Comparison of ENCODE assay signal across 21 cellular contexts in genomic region chr19:1397838-1398237, GRCh38. TPM values are rescaled to one million over a fixed set of nuclear protein-coding genes. Genes with fewer than 3 reads are reported as not detected.
A peak's percentile ranks its signal among the peaks of the same experiment; 100 is the strongest.
DNase-seq lines count a peak whose midpoint lies in the region; ATAC-seq, FAIRE-seq and TF ChIP-seq lines count a peak whose summit lies in the region.
"Had no signal": no experiment of that assay in that cellular context is flagged by ENCODE, and none has a peak within 500 bp of the region (broad histone marks: within the 10 kb centered on the region; RNA-seq: fewer than 3 reads in every experiment).

No MANE protein-coding gene starts in this region.

- H3K4me2 ChIP-seq in astrocyte (ENCODE audit: low read length): no peak overlapping the region
- H3K4me2 ChIP-seq: KMS-11 had no signal

- H3K9ac ChIP-seq in astrocyte (ENCODE audit: low read length): no peak overlapping the region
- H3K9ac ChIP-seq: GM23248, KMS-11 had no signal

- no peak for TF ChIP-seq CTCF in 22Rv1 (IDR thresholded peaks at IDR 0.05)
- no peak for TF ChIP-seq CTCF in CD4-positive, alpha-beta T cell (IDR thresholded peaks at IDR 0.05)
- TF ChIP-seq CTCF in astrocyte (IDR thresholded peaks at IDR 0.05; ENCODE audit: insufficient read depth, low read depth, low read length): no peak

- H3K27ac Mint-ChIP-seq in CD4-positive, alpha-beta T cell: no peak overlapping the region
- H3K27ac Mint-ChIP-seq in astrocyte (ENCODE audit: unreplicated experiment): peak overlapping the region; percentile 34
- H3K27ac Mint-ChIP-seq in stimulated activated naive B cell treated with anti-CD40 and anti-IgM and Interleukin-4, amounts not matched to agents 10 μg/mL and 1 μg/mL and 100 μg/mL, for 72 hours: no peak overlapping the region
- H3K27ac Mint-ChIP-seq: HFFc6, T-helper 17 cell had no signal

- H3K4me1 ChIP-seq in astrocyte (ENCODE audit: insufficient read depth, low read length): peaks cover 12% of the 10 kb centered on the region

- H3K27me3 ChIP-seq in CD4-positive, alpha-beta T cell (ENCODE audit: control insufficient read depth, insufficient read depth, low read length): no peaks in the 10 kb centered on the region
- no peaks in the 10 kb centered on the region for H3K27me3 ChIP-seq in astrocyte (ENCODE audit: insufficient read depth, low read length)
- H3K27me3 ChIP-seq: MG63 had no signal

- H3K27ac ChIP-seq in 22Rv1 (peak overlapping the region; percentile 75), astrocyte (ENCODE audit: low read depth, low read length) (no peak overlapping the region)
- H3K27ac ChIP-seq in CD4-positive, alpha-beta T cell (ENCODE audit: low read depth, low read length): no peak overlapping the region
- H3K27ac ChIP-seq: GM23248, HL-60, KMS-11 had no signal

- no peaks in the 10 kb centered on the region for H3K79me2 ChIP-seq in astrocyte (ENCODE audit: insufficient read depth, low read length)

- no peaks in the 10 kb centered on the region for H3K9me3 ChIP-seq in CD4-positive, alpha-beta T cell (ENCODE audit: control insufficient read depth, low read length)
- no peaks in the 10 kb centered on the region for H3K9me3 ChIP-seq in astrocyte (ENCODE audit: insufficient read depth, low read depth, low read length)
- H3K9me3 ChIP-seq: MG63 had no signal

- H3K36me3 Mint-ChIP-seq in CD4-positive, alpha-beta T cell (ENCODE audit: low read depth): no peaks in the 10 kb centered on the region
- H3K36me3 Mint-ChIP-seq in astrocyte (ENCODE audit: low read depth, unreplicated experiment): no peaks in the 10 kb centered on the region
- H3K36me3 Mint-ChIP-seq in stimulated activated naive B cell treated with anti-CD40 and anti-IgM and Interleukin-4, amounts not matched to agents 10 μg/mL and 1 μg/mL and 100 μg/mL, for 72 hours: peaks cover 14 to 26% of the 10 kb centered on the region in 2 donors

- no peak overlapping the region for H2AFZ ChIP-seq in astrocyte (ENCODE audit: low read depth, low read length)
- H2AFZ ChIP-seq: GM23248 had no signal

- intact Hi-C loops in CD4-positive, alpha-beta T cell (cut with DNase I, micrococcal nuclease): no loop called here

- POLR2A ChIA-PET in CD4-positive, alpha-beta T cell (lab: Charles Lee): interaction anchor here (1.0 to 1.2 kb wide), 3 partner anchors 12 to 129 kb away, joined by 3 read pairs; partner anchors contain the start of gene CIRBP

- CTCF ChIA-PET in CD4-positive, alpha-beta T cell (lab: Charles Lee): no interaction called here

- peaks cover 5% of the 10 kb centered on the region for H3K4me1 Mint-ChIP-seq in CD4-positive, alpha-beta T cell (ENCODE audit: low read depth)
- no peaks in the 10 kb centered on the region for H3K4me1 Mint-ChIP-seq in astrocyte (ENCODE audit: low read depth, unreplicated experiment)
- peaks cover 9 to 24% of the 10 kb centered on the region in 2 donors for H3K4me1 Mint-ChIP-seq in stimulated activated naive B cell treated with anti-CD40 and anti-IgM and Interleukin-4, amounts not matched to agents 10 μg/mL and 1 μg/mL and 100 μg/mL, for 72 hours

- H3K4me3 Mint-ChIP-seq in CD4-positive, alpha-beta T cell: peak overlapping the region; percentile 25
- H3K4me3 Mint-ChIP-seq in astrocyte (ENCODE audit: unreplicated experiment): no peak overlapping the region
- H3K4me3 Mint-ChIP-seq in stimulated activated naive B cell treated with anti-CD40 and anti-IgM and Interleukin-4, amounts not matched to agents 10 μg/mL and 1 μg/mL and 100 μg/mL, for 72 hours: peak overlapping the region in 1 of 2 donors; percentile 11
- H3K4me3 Mint-ChIP-seq: HFFc6, T-helper 17 cell had no signal

- peaks cover 3% of the 10 kb centered on the region for H4K20me1 ChIP-seq in astrocyte (ENCODE audit: insufficient read depth, low read length)

- DNase-seq in CD4-positive, alpha-beta T cell: no peak
- DNase-seq in MV-4-11 (lab: John Stamatoyannopoulos, UW) (peak; percentile 72), astrocyte (ENCODE audit: low read depth) (no peak), glomerular visceral epithelial cell (ENCODE audit: extremely low spot score) (no peak), NCI-H1092 (lab: John Stamatoyannopoulos, UW) (no peak)
- DNase-seq in stimulated activated naive B cell treated with anti-CD40 and anti-IgM and Interleukin-4, amounts not matched to agents 10 μg/mL and 1 μg/mL and 100 μg/mL, for 72 hours: no peak
- DNase-seq: COR-L47, DMS79 treated with DMSO at 0.1 percent for 48 hours, GDM1, HFFc6, MG63, NCI-H1436 treated with DMSO at 0.1 percent for 48 hours, NCI-H2227 treated with DMSO at 0.1 percent for 48 hours, NCI-H524 treated with DMSO at 0.1 percent for 48 hours, SHP77, T-helper 17 cell had no signal

- H3K4me3 ChIP-seq in astrocyte (ENCODE audit: insufficient read depth, low read depth, low read length): no peak overlapping the region
- H3K4me3 ChIP-seq: GM23248, MG63 had no signal

- H3K36me3 ChIP-seq in astrocyte (ENCODE audit: insufficient read depth, low read length): no peaks in the 10 kb centered on the region
- H3K36me3 ChIP-seq: MG63 had no signal

- ATAC-seq in CD4-positive, alpha-beta T cell (ENCODE audit: poor library complexity): no peak
- ATAC-seq in stimulated activated naive B cell treated with anti-CD40 and anti-IgM and Interleukin-4, amounts not matched to agents 10 μg/mL and 1 μg/mL and 100 μg/mL, for 72 hours (replicated peaks): no peak
- ATAC-seq: SK-N-SH treated with all-trans-retinoic acid at 6 μM for 48 hours, T-helper 17 cell had no signal

- no peak for FAIRE-seq in astrocyte (lab: Jason Lieb, UNC)

- no peaks in the 10 kb centered on the region for H3K9me3 Mint-ChIP-seq in CD4-positive, alpha-beta T cell
- H3K9me3 Mint-ChIP-seq in astrocyte (ENCODE audit: unreplicated experiment): no peaks in the 10 kb centered on the region
- no peaks in the 10 kb centered on the region for H3K9me3 Mint-ChIP-seq in stimulated activated naive B cell treated with anti-CD40 and anti-IgM and Interleukin-4, amounts not matched to agents 10 μg/mL and 1 μg/mL and 100 μg/mL, for 72 hours
- H3K9me3 Mint-ChIP-seq: HFFc6 had no signal

- no peaks in the 10 kb centered on the region for H3K27me3 Mint-ChIP-seq in CD4-positive, alpha-beta T cell
- no peaks in the 10 kb centered on the region for H3K27me3 Mint-ChIP-seq in astrocyte (ENCODE audit: low read depth, unreplicated experiment)
- peaks cover 5% of the 10 kb centered on the region in 2 donors for H3K27me3 Mint-ChIP-seq in stimulated activated naive B cell treated with anti-CD40 and anti-IgM and Interleukin-4, amounts not matched to agents 10 μg/mL and 1 μg/mL and 100 μg/mL, for 72 hours
- H3K27me3 Mint-ChIP-seq: T-helper 17 cell had no signal

RNA-seq across cellular contexts. Expression of gene GAMT, which starts 3.5 kb away (rescaled TPM):
- 10 to 100 TPM; 11.0 to 13.0 TPM for total RNA-seq in CD4-positive, alpha-beta T cell
- 34.1 and 35.9 TPM in 2 replicates for total RNA-seq in astrocyte

RNA-seq across cellular contexts. Expression of gene DAZAP1, which starts 9.5 kb away (rescaled TPM):
- total RNA-seq in CD4-positive, alpha-beta T cell: 100 to 1,000 TPM; 128 to 133 TPM
- total RNA-seq in astrocyte: 94.7 and 108 TPM in 2 replicates

RNA-seq across cellular contexts. Expression of gene NDUFS7, which starts 14.1 kb away (rescaled TPM):
- 10 to 100 TPM; 40.0 to 42.6 TPM for total RNA-seq in CD4-positive, alpha-beta T cell
- 64.0 and 67.3 TPM in 2 replicates for total RNA-seq in astrocyte

RNA-seq across cellular contexts. Expression of gene RPS15, which starts 40.4 kb away (rescaled TPM):
- 1,000 to 10,000 TPM; 2,193 to 2,200 TPM for total RNA-seq in CD4-positive, alpha-beta T cell
- 973 and 1,045 TPM in 2 replicates for total RNA-seq in astrocyte

RNA-seq across cellular contexts. Expression of gene APC2, which starts 52.1 kb away (rescaled TPM):
- total RNA-seq in CD4-positive, alpha-beta T cell: under 1 TPM; 0.20 to 0.30 TPM
- 5.5 and 7.1 TPM in 2 replicates for total RNA-seq in astrocyte
